12 cellular contexts compared by ENCODE assay signal in the genomic region with DNA sequence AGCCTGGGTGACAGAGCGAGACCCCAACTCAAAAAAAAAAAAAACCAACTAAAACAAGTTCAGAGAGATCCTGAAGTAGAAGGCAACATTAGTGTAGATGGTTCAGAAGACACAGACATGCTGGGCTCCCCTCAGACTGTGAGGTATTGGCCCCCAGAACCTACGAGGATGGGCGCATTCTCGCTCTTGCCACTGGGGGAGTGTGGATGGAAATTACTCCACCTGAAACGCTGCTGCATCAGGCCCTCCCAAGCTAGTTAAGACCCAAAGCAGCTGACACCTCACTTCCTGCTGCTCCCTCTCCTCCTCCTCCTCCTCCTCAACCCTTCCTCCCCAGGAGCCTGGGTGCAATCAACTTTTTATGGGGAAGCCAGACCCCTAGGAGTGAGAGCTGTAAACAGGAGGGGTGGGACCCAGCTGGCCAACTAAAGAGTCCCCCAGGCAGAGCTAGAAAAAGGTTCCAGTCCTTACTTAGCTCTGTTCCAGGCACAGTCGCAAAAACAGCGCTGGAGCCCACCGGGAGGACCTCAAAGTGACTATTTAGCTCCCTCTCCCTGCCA. TPM values are rescaled to one million over a fixed set of nuclear protein-coding genes. Genes with fewer than 3 reads are reported as not detected.
A peak's percentile ranks its signal among the peaks of the same experiment; 100 is the strongest.
DNase-seq lines count a peak whose midpoint lies in the region; ATAC-seq, FAIRE-seq and TF ChIP-seq lines count a peak whose summit lies in the region.
"Had no signal": no experiment of that assay in that cellular context is flagged by ENCODE, and none has a peak within 500 bp of the region (broad histone marks: within the 10 kb centered on the region; RNA-seq: fewer than 3 reads in every experiment).

No MANE protein-coding gene starts in this region.

- peaks cover 28% of the 10 kb centered on the region for H3K4me1 Mint-ChIP-seq in activated naive CD4-positive, alpha-beta T cell treated with anti-CD3 and anti-CD28 coated beads, Interleukin-2, amount 10 ng/mL, durations not matched to agents 7 days and 5 days
- peaks cover 32% of the 10 kb centered on the region for H3K4me1 Mint-ChIP-seq in endodermal cell
- peaks cover 16% of the 10 kb centered on the region for H3K4me1 Mint-ChIP-seq in stimulated activated effector memory CD8-positive, alpha-beta T cell treated with anti-CD3 and anti-CD28 coated beads, Interleukin-12 subunit alpha, Interleukin-12 subunit beta, amount 100 ng/mL, for 72 hours

- H3K27ac ChIP-seq in endodermal cell (ENCODE audit: low read depth, low read length): no peak overlapping the region
- H3K27ac ChIP-seq in SJCRH30: no peak overlapping the region

- no peak for FAIRE-seq in GM19239 (lab: Jason Lieb, UNC)

- peak; percentile 51 for DNase-seq in activated naive CD4-positive, alpha-beta T cell treated with anti-CD3 and anti-CD28 coated beads, Interleukin-2, amount 10 ng/mL, durations not matched to agents 7 days and 5 days
- DNase-seq in activated naive CD4-positive, alpha-beta T cell treated with Interleukin-2 at 50 U/mL for 16 hours: no peak
- DNase-seq in NAMALWA (ENCODE audit: low spot score) (peak; percentile 60), endodermal cell (peak; percentile 83), GM19239 (ENCODE audit: insufficient read length, low spot score) (no peak), SJCRH30 (no peak), NCI-H2107 treated with DMSO at 0.1 percent for 48 hours (lab: John Stamatoyannopoulos, UW; ENCODE audit: unreplicated experiment) (no peak)
- DNase-seq in stimulated activated effector memory CD8-positive, alpha-beta T cell treated with anti-CD3 and anti-CD28 coated beads, Interleukin-12 subunit alpha, Interleukin-12 subunit beta, amount 100 ng/mL, for 72 hours (ENCODE audit: low spot score in 2 of 2): no peak
- DNase-seq: esophagus squamous epithelium, NCI-H510A treated with DMSO at 0.1 percent for 48 hours had no signal

- H3K4me3 ChIP-seq in endodermal cell (ENCODE audit: low read length): no peak overlapping the region
- H3K4me3 ChIP-seq in SJCRH30: no peak overlapping the region
- H3K4me3 ChIP-seq: esophagus squamous epithelium had no signal

- peaks cover 2% of the 10 kb centered on the region for H3K27me3 ChIP-seq in endodermal cell (ENCODE audit: control insufficient read depth, insufficient read depth, low read length, poor library complexity, severe bottlenecking)
- no peaks in the 10 kb centered on the region for H3K27me3 ChIP-seq in SJCRH30
- H3K27me3 ChIP-seq: esophagus squamous epithelium had no signal

- H3K36me3 ChIP-seq in endodermal cell (ENCODE audit: control insufficient read depth, insufficient read depth, low read length) (no peaks in the 10 kb centered on the region), SJCRH30 (no peaks in the 10 kb centered on the region)
- H3K36me3 ChIP-seq: esophagus squamous epithelium had no signal

- CTCF ChIA-PET in activated naive CD4-positive, alpha-beta T cell treated with anti-CD3 and anti-CD28 coated beads, Interleukin-2, amount 10 ng/mL, durations not matched to agents 7 days and 5 days (lab: Charles Lee): interaction anchor here (0.9 to 3.7 kb wide), 13 partner anchors 9 to 229 kb away, joined by 3 to 26 read pairs (median 4); no protein-coding TSS in a partner anchor

- peak; percentile 62 for TF ChIP-seq CTCF in endodermal cell (conservative IDR thresholded peaks at IDR 0.05)

- WGBS in endodermal cell (ENCODE audit: insufficient coverage in 1 of 2, insufficient read length in 1 of 2), 2 experiments: 67% methylated on average over 3 to 8 of the region's 8 CpGs

- H3K36me3 Mint-ChIP-seq in activated naive CD4-positive, alpha-beta T cell treated with anti-CD3 and anti-CD28 coated beads, Interleukin-2, amount 10 ng/mL, durations not matched to agents 7 days and 5 days: no peaks in the 10 kb centered on the region
- H3K36me3 Mint-ChIP-seq in endodermal cell (ENCODE audit: low read depth): no peaks in the 10 kb centered on the region
- no peaks in the 10 kb centered on the region for H3K36me3 Mint-ChIP-seq in stimulated activated effector memory CD8-positive, alpha-beta T cell treated with anti-CD3 and anti-CD28 coated beads, Interleukin-12 subunit alpha, Interleukin-12 subunit beta, amount 100 ng/mL, for 72 hours
- H3K36me3 Mint-ChIP-seq: activated naive CD8-positive, alpha-beta T cell had no signal

- H3K9me3 ChIP-seq in endodermal cell (ENCODE audit: control insufficient read depth, low read length) (no peaks in the 10 kb centered on the region), SJCRH30 (replicated peaks) (no peaks in the 10 kb centered on the region)
- H3K9me3 ChIP-seq: esophagus squamous epithelium had no signal

- H3K4me3 Mint-ChIP-seq in activated naive CD4-positive, alpha-beta T cell treated with anti-CD3 and anti-CD28 coated beads, Interleukin-2, amount 10 ng/mL, durations not matched to agents 7 days and 5 days: no peak overlapping the region
- no peak overlapping the region for H3K4me3 Mint-ChIP-seq in endodermal cell
- H3K4me3 Mint-ChIP-seq in stimulated activated effector memory CD8-positive, alpha-beta T cell treated with anti-CD3 and anti-CD28 coated beads, Interleukin-12 subunit alpha, Interleukin-12 subunit beta, amount 100 ng/mL, for 72 hours: no peak overlapping the region
- H3K4me3 Mint-ChIP-seq: activated naive CD8-positive, alpha-beta T cell; IgD-negative memory B cell had no signal

- H3K27ac Mint-ChIP-seq in activated naive CD4-positive, alpha-beta T cell treated with anti-CD3 and anti-CD28 coated beads, Interleukin-2, amount 10 ng/mL, durations not matched to agents 7 days and 5 days: no peak overlapping the region
- no peak overlapping the region for H3K27ac Mint-ChIP-seq in endodermal cell
- peak overlapping the region; percentile 58 for H3K27ac Mint-ChIP-seq in stimulated activated effector memory CD8-positive, alpha-beta T cell treated with anti-CD3 and anti-CD28 coated beads, Interleukin-12 subunit alpha, Interleukin-12 subunit beta, amount 100 ng/mL, for 72 hours
- H3K27ac Mint-ChIP-seq: activated naive CD8-positive, alpha-beta T cell; IgD-negative memory B cell had no signal

- no peak for ATAC-seq in stimulated activated effector memory CD8-positive, alpha-beta T cell treated with anti-CD3 and anti-CD28 coated beads, Interleukin-12 subunit alpha, Interleukin-12 subunit beta, amount 100 ng/mL, for 72 hours

- peaks cover 7% of the 10 kb centered on the region for H3K4me1 ChIP-seq in endodermal cell (ENCODE audit: control insufficient read depth, insufficient read depth, low read length)
- H3K4me1 ChIP-seq in SJCRH30: peaks cover 17% of the 10 kb centered on the region

- H3K9ac ChIP-seq in endodermal cell (ENCODE audit: extremely low read depth, low read length, poor library complexity, severe bottlenecking): no peak overlapping the region

- peaks cover 61% of the 10 kb centered on the region for H3K27me3 Mint-ChIP-seq in activated naive CD4-positive, alpha-beta T cell treated with anti-CD3 and anti-CD28 coated beads, Interleukin-2, amount 10 ng/mL, durations not matched to agents 7 days and 5 days
- H3K27me3 Mint-ChIP-seq in endodermal cell (ENCODE audit: insufficient read depth): no peaks in the 10 kb centered on the region

- H3K9me3 Mint-ChIP-seq in activated naive CD4-positive, alpha-beta T cell treated with anti-CD3 and anti-CD28 coated beads, Interleukin-2, amount 10 ng/mL, durations not matched to agents 7 days and 5 days: no peaks in the 10 kb centered on the region
- H3K9me3 Mint-ChIP-seq in endodermal cell: no peaks in the 10 kb centered on the region
- H3K9me3 Mint-ChIP-seq in stimulated activated effector memory CD8-positive, alpha-beta T cell treated with anti-CD3 and anti-CD28 coated beads, Interleukin-12 subunit alpha, Interleukin-12 subunit beta, amount 100 ng/mL, for 72 hours: no peaks in the 10 kb centered on the region

RNA-seq across cellular contexts. Expression of gene SH3PXD2A, which starts 7.4 kb away (rescaled TPM):
- 10 to 100 TPM; 15.7 to 22.6 TPM for total RNA-seq in endodermal cell
- 11.5 TPM for polyA plus RNA-seq in endodermal cell (2013, experiment 1 of 2)
- 11.0 TPM for polyA plus RNA-seq in endodermal cell (2013, experiment 2 of 2)
- 5.4 and 5.5 TPM in 2 replicates for total RNA-seq in SJCRH30 (2014; rRNA removed; shearing (Covaris generic))

Comparison
In these comparisons a context has a peak if more than half of its experiments do, and no peak if none do; other contexts are left out.
1. DNase-seq: peak in activated naive CD4-positive, alpha-beta T cell treated with anti-CD3 and anti-CD28 coated beads, Interleukin-2, amount 10 ng/mL, durations not matched to agents 7 days and 5 days (single experiment), NAMALWA (single experiment) and endodermal cell (single experiment); none in activated naive CD4-positive, alpha-beta T cell treated with Interleukin-2 at 50 U/mL for 16 hours (single experiment), stimulated activated effector memory CD8-positive, alpha-beta T cell treated with anti-CD3 and anti-CD28 coated beads, Interleukin-12 subunit alpha, Interleukin-12 subunit beta, amount 100 ng/mL, for 72 hours (0 of 2), GM19239 (single experiment), SJCRH30 (0 of 2) and NCI-H2107 treated with DMSO at 0.1 percent for 48 hours (single experiment).